ENCODE assay signal across 8 cellular contexts in the genomic region with DNA sequence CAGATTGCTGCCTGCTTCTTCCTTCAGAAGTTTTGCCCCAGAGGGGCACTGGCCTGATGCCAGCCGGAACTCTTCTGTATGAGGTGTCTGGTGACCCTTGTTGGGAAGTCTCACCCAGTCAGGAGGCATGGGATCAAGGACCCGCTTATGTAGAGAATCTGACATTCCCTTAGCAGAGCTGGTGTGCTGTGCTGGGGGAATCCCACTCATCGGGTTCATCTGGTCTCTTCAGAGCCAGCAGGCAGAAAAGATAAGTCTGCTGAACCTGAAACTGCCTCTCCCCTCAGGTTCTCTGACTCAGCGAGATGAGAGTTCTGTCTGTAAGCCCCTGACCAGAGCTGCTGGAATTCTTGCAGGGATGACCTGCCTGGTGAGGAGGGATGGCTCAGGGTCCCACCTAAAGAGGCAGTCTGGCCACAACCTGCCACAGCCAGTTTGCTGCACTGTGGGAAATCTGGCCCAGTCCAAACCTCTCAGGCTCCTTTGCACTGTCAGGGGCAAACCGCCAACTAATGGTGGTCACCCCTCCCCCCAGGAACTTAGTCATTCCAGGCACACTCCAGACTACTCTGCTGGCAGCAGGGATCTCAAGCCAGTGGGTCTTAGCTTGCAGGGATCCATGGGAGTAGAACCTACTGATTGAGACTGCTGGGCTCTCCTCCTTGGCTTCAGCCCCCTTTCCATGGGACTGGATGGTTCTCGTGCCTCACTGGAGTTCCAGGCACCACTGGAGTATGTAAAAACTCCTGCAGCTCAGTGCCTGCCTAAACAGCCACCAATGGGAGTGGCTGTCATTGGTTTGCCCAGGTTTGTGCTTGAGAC. TPM values are rescaled to one million over a fixed set of nuclear protein-coding genes. Genes with fewer than 3 reads are reported as not detected.
A peak's percentile ranks its signal among the peaks of the same experiment; 100 is the strongest.
DNase-seq lines count a peak whose midpoint lies in the region; ATAC-seq, FAIRE-seq and TF ChIP-seq lines count a peak whose summit lies in the region.

No MANE protein-coding gene starts in this region.

- FAIRE-seq in GM12892 (lab: Jason Lieb, UNC), result peak; percentile 93

- no peaks in the 10 kb centered on the region for H3K27me3 ChIP-seq in SJCRH30

- no peaks in the 10 kb centered on the region for H3K9me3 ChIP-seq in SJCRH30 (replicated peaks)

- H3K4me1 ChIP-seq in SJCRH30, result peaks cover 3% of the 10 kb centered on the region; the same call in 1 of the 2 replicates

- no peak overlapping the region for H3K4me3 ChIP-seq in SJCRH30

- TF ChIP-seq POLR2A in GM12892 (IDR thresholded peaks at IDR 0.05; ENCODE audit: low read depth, low read length), result peak; percentile 61

- H3K36me3 ChIP-seq in SJCRH30, result no peaks in the 10 kb centered on the region

- no peak overlapping the region for H3K27ac ChIP-seq in SJCRH30

- intact Hi-C loops in left colon (cut with DNase I, micrococcal nuclease), result no loop called here

- DNase-seq in GM12892 (ENCODE audit: insufficient read length) (no peak), SJCRH30 (peak; percentile 48 to 50), astrocyte of the hippocampus (ENCODE audit: low read depth, low spot score) (peak; percentile 95), left colon (peak; percentile 38 to 49), NCI-H2029 treated with DMSO at 0.1 percent for 48 hours (lab: John Stamatoyannopoulos, UW) (no peak), COR-L47 (lab: John Stamatoyannopoulos, UW) (no peak)
- DNase-seq in stimulated activated naive CD8-positive, alpha-beta T cell treated with anti-CD3 and anti-CD28 coated beads, Interleukin-15, Interleukin-2, amounts not matched to agents 100 U/mL and 50 U/mL, for 24 hours, result peak; percentile 78

- peak; percentile 38 for ATAC-seq in HG02884 (IDR thresholded peaks at IDR 0.05; ENCODE audit: unreplicated experiment)
- ATAC-seq in left colon, result no peak
- peak; percentile 54 for ATAC-seq in stimulated activated naive CD8-positive, alpha-beta T cell treated with anti-CD3 and anti-CD28 coated beads, Interleukin-15, Interleukin-2, amounts not matched to agents 100 U/mL and 50 U/mL, for 24 hours

RNA-seq across cellular contexts. Expression of gene CLEC2D, which starts 4.1 kb away (rescaled TPM):
- polyA plus RNA-seq in GM12892 (2012; ENCODE audit: missing spikeins), result 187 TPM
- total RNA-seq in SJCRH30 (2014; rRNA removed; shearing (Covaris generic)), result 1.7 and 2.1 TPM in 2 replicates
- total RNA-seq in left colon, result 1 to 10 TPM; 6.2 to 7.3 TPM

RNA-seq across cellular contexts. Expression of gene CLECL1, which starts 59.3 kb away (rescaled TPM):
- polyA plus RNA-seq in GM12892 (2012; ENCODE audit: missing spikeins), result 87.5 TPM
- total RNA-seq in SJCRH30 (2014; rRNA removed; shearing (Covaris generic)), result not detected in 2 replicates
- total RNA-seq in left colon, result under 1 TPM in 1 of 2 donors, not detected in 1; 0.27 TPM

Comparison
In these comparisons a context has a peak if more than half of its experiments do, and no peak if none do; other contexts are left out.
1. DNase-seq: peak in SJCRH30 (2 of 2), astrocyte of the hippocampus (single experiment), left colon (2 of 2) and stimulated activated naive CD8-positive, alpha-beta T cell treated with anti-CD3 and anti-CD28 coated beads, Interleukin-15, Interleukin-2, amounts not matched to agents 100 U/mL and 50 U/mL, for 24 hours (single experiment); none in GM12892 (single experiment), NCI-H2029 treated with DMSO at 0.1 percent for 48 hours (single experiment) and COR-L47 (single experiment).